30 cellular contexts compared by ENCODE assay signal in genomic region chr2:224410946-224411561, GRCh38. TPM values are rescaled to one million over a fixed set of nuclear protein-coding genes. Genes with fewer than 3 reads are reported as not detected.
DNase-seq lines count a peak whose midpoint lies in the region; ATAC-seq, FAIRE-seq and TF ChIP-seq lines count a peak whose summit lies in the region.
"Had no signal": no experiment of that assay in that cellular context is flagged by ENCODE, and none has a peak within 500 bp of the region (broad histone marks: within the 10 kb centered on the region; RNA-seq: fewer than 3 reads in every experiment).

No MANE protein-coding gene starts in this region.

- no peak overlapping the region for H3K27ac ChIP-seq in body of pancreas
- H3K27ac ChIP-seq: BLaER1 treated with 17β-estradiol and CSF1 and Interleukin-3, amounts not matched to agents 10 nM and 100 nM; esophagus muscularis mucosa; upper lobe of right lung had no signal

- H3K27me3 Mint-ChIP-seq in activated T-cell treated with anti-CD3 and anti-CD28 coated beads, Interleukin-2, amount 50 U/mL, for 24 hours, result peaks cover 8% of the 10 kb centered on the region

- H3K27me3 ChIP-seq in body of pancreas, result no peaks in the 10 kb centered on the region
- H3K27me3 ChIP-seq: BLaER1 treated with 17β-estradiol and CSF1 and Interleukin-3, amounts not matched to agents 10 nM and 100 nM; esophagus muscularis mucosa; left lung; upper lobe of right lung had no signal

- POLR2A ChIA-PET in GM10248 (lab: Yijun Ruan, JAX), result no interaction called here

- no peaks in the 10 kb centered on the region for H3K9me3 ChIP-seq in body of pancreas
- H3K9me3 ChIP-seq: left lung, upper lobe of right lung had no signal

- H3K4me3 ChIP-seq in cardiac fibroblast (replicated peaks in 1 of 2; ENCODE audit: low read depth in 2 of 2, low read length in 2 of 2), result no peak overlapping the region
- H3K4me3 ChIP-seq in body of pancreas, result no peak overlapping the region
- H3K4me3 ChIP-seq: BLaER1 treated with 17β-estradiol and CSF1 and Interleukin-3, amounts not matched to agents 10 nM and 100 nM; esophagus muscularis mucosa; left lung; upper lobe of right lung had no signal

- peak; percentile 30 for DNase-seq in AG20443 (ENCODE audit: low spot score)
- DNase-seq in M059J (ENCODE audit: low read depth), result peak; percentile 39
- peak; percentile 26 to 34 for DNase-seq in cardiac fibroblast (ENCODE audit: low read depth in 2 of 2)
- DNase-seq in activated T-cell treated with anti-CD3 and anti-CD28 coated beads, Interleukin-2, amount 50 U/mL, for 24 hours, result no peak
- no peak for DNase-seq in GM10248 (ENCODE audit: extremely low spot score)
- DNase-seq in body of pancreas, result no peak
- DNase-seq: activated CD4-positive, CD25-positive, alpha-beta regulatory T cell treated with anti-CD3 and anti-CD28 coated beads, Interleukin-2, amount 50 U/mL, for 72 hours; activated CD8-positive, alpha-beta T cell treated with anti-CD3 and anti-CD28 coated beads, Interleukin-2, amount 10 ng/mL, durations not matched to agents 7 days and 5 days; activated naive CD4-positive, alpha-beta T cell treated with anti-CD3 and anti-CD28 coated beads, Interleukin-2, amount 10 ng/mL, durations not matched to agents 7 days and 5 days; activated T-cell treated with anti-CD3 and anti-CD28 coated beads, Interleukin-2, amount 50 U/mL, for 48 hours; anterior cingulate cortex; Calu3; HCEC 1CT; head of caudate nucleus; KG1; left lung; NCI-H187; NCI-H82; posterior cingulate gyrus; Right ventricle myocardium superior; stimulated activated CD8-positive, alpha-beta memory T cell treated with anti-CD3 and anti-CD28 coated beads, Interleukin-4, amount 100 ng/mL, for 48 hours; upper lobe of right lung had no signal

- no peaks in the 10 kb centered on the region for H3K4me1 ChIP-seq in body of pancreas
- H3K4me1 ChIP-seq: upper lobe of right lung had no signal

- TF ChIP-seq CTCF in cardiac fibroblast (IDR thresholded peaks at IDR 0.05; ENCODE audit: low read depth, low read length) (no peak), GM10248 (IDR thresholded peaks at IDR 0.05; ENCODE audit: control extremely low read depth, extremely low read depth, low read depth, missing control alignments) (no peak), body of pancreas (IDR thresholded peaks at IDR 0.05) (no peak)

- H3K36me3 Mint-ChIP-seq in activated T-cell treated with anti-CD3 and anti-CD28 coated beads, Interleukin-2, amount 50 U/mL, for 24 hours (ENCODE audit: low read depth), result no peaks in the 10 kb centered on the region
- H3K36me3 Mint-ChIP-seq: activated naive CD4-positive, alpha-beta T cell treated with anti-CD3 and anti-CD28 coated beads, Interleukin-2, amount 10 ng/mL, durations not matched to agents 7 days and 5 days; mesothelial cell of epicardium had no signal

- FAIRE-seq in islet of Langerhans (lab: Jason Lieb, UNC), result peak; percentile 13

- peaks cover 2% of the 10 kb centered on the region for H3K9me3 Mint-ChIP-seq in activated T-cell treated with anti-CD3 and anti-CD28 coated beads, Interleukin-2, amount 50 U/mL, for 24 hours
- H3K9me3 Mint-ChIP-seq: activated naive CD4-positive, alpha-beta T cell treated with anti-CD3 and anti-CD28 coated beads, Interleukin-2, amount 10 ng/mL, durations not matched to agents 7 days and 5 days had no signal

- CTCF ChIA-PET in GM10248 (lab: Yijun Ruan, JAX), result interaction anchor here (1.3 to 2.5 kb wide), 3 partner anchors 10 to 218 kb away, joined by 3 to 8 read pairs (median 3); no protein-coding TSS in a partner anchor

- WGBS in body of pancreas, 2 donors, result 70 to 71% methylated on average over 3 of the region's 3 CpGs

- peaks cover 3% of the 10 kb centered on the region for H3K4me1 Mint-ChIP-seq in activated T-cell treated with anti-CD3 and anti-CD28 coated beads, Interleukin-2, amount 50 U/mL, for 24 hours (ENCODE audit: low read depth)

- no peak overlapping the region for H3K27ac Mint-ChIP-seq in activated T-cell treated with anti-CD3 and anti-CD28 coated beads, Interleukin-2, amount 50 U/mL, for 24 hours
- H3K27ac Mint-ChIP-seq: activated CD8-positive, alpha-beta T cell treated with anti-CD3 and anti-CD28 coated beads, Interleukin-2, amount 10 ng/mL, durations not matched to agents 7 days and 5 days; activated naive CD4-positive, alpha-beta T cell treated with anti-CD3 and anti-CD28 coated beads, Interleukin-2, amount 10 ng/mL, durations not matched to agents 7 days and 5 days had no signal

- no peak overlapping the region for H3K4me3 Mint-ChIP-seq in activated T-cell treated with anti-CD3 and anti-CD28 coated beads, Interleukin-2, amount 50 U/mL, for 24 hours
- H3K4me3 Mint-ChIP-seq: activated CD8-positive, alpha-beta T cell treated with anti-CD3 and anti-CD28 coated beads, Interleukin-2, amount 10 ng/mL, durations not matched to agents 7 days and 5 days; activated naive CD4-positive, alpha-beta T cell treated with anti-CD3 and anti-CD28 coated beads, Interleukin-2, amount 10 ng/mL, durations not matched to agents 7 days and 5 days; mesothelial cell of epicardium had no signal

- ATAC-seq in GM19351 (IDR thresholded peaks at IDR 0.05; ENCODE audit: unreplicated experiment), result no peak
- no peak for ATAC-seq in body of pancreas
- ATAC-seq: activated CD8-positive, alpha-beta T cell treated with anti-CD3 and anti-CD28 coated beads, Interleukin-2, amount 10 ng/mL, durations not matched to agents 7 days and 5 days; left lung; sciatic nerve; upper lobe of right lung had no signal

- H3K36me3 ChIP-seq in body of pancreas (replicated peaks in 1 of 2; ENCODE audit: insufficient read depth in 1 of 2, low read depth in 2 of 2), result no peaks in the 10 kb centered on the region
- H3K36me3 ChIP-seq: BLaER1 treated with 17β-estradiol and CSF1 and Interleukin-3, amounts not matched to agents 10 nM and 100 nM; esophagus muscularis mucosa; left lung; upper lobe of right lung had no signal

- no peak for TF ChIP-seq POLR2A in body of pancreas (IDR thresholded peaks at IDR 0.05)

- intact Hi-C loops in body of pancreas (cut with DNase I), result no loop called here

RNA-seq across cellular contexts. Expression of gene FAM124B, which starts 9.1 kb away (rescaled TPM):
- total RNA-seq in M059J (2014; rRNA removed; shearing (Covaris generic)), result 0.12 TPM in 1 of 2 replicates, not detected in the other
- total RNA-seq in body of pancreas, result under 1 TPM in 1 of 2 donors, not detected in 1; 0.78 TPM
- total RNA-seq: A673, Calu3, mesothelial cell of epicardium, OCI-LY7 had no signal

Comparison
In these comparisons a context has a peak if more than half of its experiments do, and no peak if none do; other contexts are left out.
1. DNase-seq: peak in AG20443 (single experiment), M059J (single experiment) and cardiac fibroblast (2 of 2); none in activated T-cell treated with anti-CD3 and anti-CD28 coated beads, Interleukin-2, amount 50 U/mL, for 24 hours (single experiment), GM10248 (single experiment) and body of pancreas (0 of 4).